ENCODE assay signal across 38 cellular contexts in genomic region chr5:15715535-15715934, GRCh38.
"Had no signal": no experiment of that assay in that cellular context is flagged by ENCODE, and none has a peak within 500 bp of the region (broad histone marks: within the 10 kb centered on the region; RNA-seq: fewer than 3 reads in every experiment).

No MANE protein-coding gene starts in this region.

- H3K4me3 ChIP-seq: ascending aorta, cardiac muscle cell had no signal

- H3K9me3 ChIP-seq: ascending aorta had no signal

- H3K4me1 Mint-ChIP-seq: activated CD4-positive, alpha-beta memory T cell treated with anti-CD3 and anti-CD28 coated beads, Interleukin-2, amount 10 ng/mL, durations not matched to agents 7 days and 5 days; activated CD4-positive, alpha-beta T cell treated with anti-CD3 and anti-CD28 coated beads for 36 hours; activated CD4-positive, alpha-beta T cell treated with anti-CD3 and anti-CD28 coated beads, Interleukin-2, amount 10 ng/mL, durations not matched to agents 7 days and 5 days; activated CD8-positive, alpha-beta memory T cell treated with anti-CD3 and anti-CD28 coated beads, Interleukin-2, amount 10 ng/mL, durations not matched to agents 7 days and 5 days; activated naive CD4-positive, alpha-beta T cell treated with anti-CD3 and anti-CD28 coated beads, Interleukin-2, amount 10 ng/mL, durations not matched to agents 7 days and 5 days; activated naive CD4-positive, alpha-beta T cell treated with anti-CD3 and anti-CD28 coated beads, Interleukin-2, amount 50 U/mL, for 24 hours; activated naive CD8-positive, alpha-beta T cell treated with anti-CD3 and anti-CD28 coated beads, Interleukin-2, amount 10 ng/mL, durations not matched to agents 7 days and 5 days; activated naive CD8-positive, alpha-beta T cell treated with anti-CD3 and anti-CD28 coated beads, Interleukin-2, amount 50 U/mL, for 24 hours; central memory CD8-positive, alpha-beta T cell had no signal

- H3K36me3 Mint-ChIP-seq: activated CD8-positive, alpha-beta memory T cell treated with anti-CD3 and anti-CD28 coated beads, Interleukin-2, amount 10 ng/mL, durations not matched to agents 7 days and 5 days; activated naive CD4-positive, alpha-beta T cell treated with anti-CD3 and anti-CD28 coated beads, Interleukin-2, amount 10 ng/mL, durations not matched to agents 7 days and 5 days; activated naive CD4-positive, alpha-beta T cell treated with anti-CD3 and anti-CD28 coated beads, Interleukin-2, amount 50 U/mL, for 24 hours; activated naive CD8-positive, alpha-beta T cell; activated naive CD8-positive, alpha-beta T cell treated with anti-CD3 and anti-CD28 coated beads, Interleukin-2, amount 10 ng/mL, durations not matched to agents 7 days and 5 days; WTC11 had no signal

- H3K27ac ChIP-seq: ascending aorta, cardiac muscle cell, WERI-Rb-1 had no signal

- H3K9me3 Mint-ChIP-seq: activated CD4-positive, alpha-beta memory T cell treated with anti-CD3 and anti-CD28 coated beads, Interleukin-2, amount 10 ng/mL, durations not matched to agents 7 days and 5 days; activated T-cell treated with anti-CD3 and anti-CD28 coated beads, Interleukin-2, amount 50 U/mL, for 24 hours had no signal

- H3K27me3 ChIP-seq: ascending aorta, cardiac muscle cell had no signal

- ATAC-seq: activated CD4-positive, alpha-beta T cell treated with anti-CD3 and anti-CD28 coated beads for 36 hours; activated CD4-positive, CD25-positive, alpha-beta regulatory T cell treated with anti-CD3 and anti-CD28 coated beads, Interleukin-2, amount 50 U/mL, for 24 hours; activated CD8-positive, alpha-beta memory T cell treated with anti-CD3 and anti-CD28 coated beads, Interleukin-2, amount 10 ng/mL, durations not matched to agents 7 days and 5 days; activated CD8-positive, alpha-beta T cell treated with anti-CD3 and anti-CD28 coated beads, Interleukin-2, amount 10 ng/mL, durations not matched to agents 7 days and 5 days; activated naive CD8-positive, alpha-beta T cell treated with anti-CD3 and anti-CD28 coated beads, Interleukin-2, amount 50 U/mL, for 24 hours; WTC11 had no signal

- H3K27ac Mint-ChIP-seq: activated CD4-positive, alpha-beta memory T cell treated with anti-CD3 and anti-CD28 coated beads, Interleukin-2, amount 10 ng/mL, durations not matched to agents 7 days and 5 days; activated CD4-positive, alpha-beta T cell treated with anti-CD3 and anti-CD28 coated beads for 36 hours; activated CD4-positive, alpha-beta T cell treated with anti-CD3 and anti-CD28 coated beads, Interleukin-2, amount 10 ng/mL, durations not matched to agents 7 days and 5 days; activated CD8-positive, alpha-beta memory T cell treated with anti-CD3 and anti-CD28 coated beads, Interleukin-2, amount 10 ng/mL, durations not matched to agents 7 days and 5 days; activated CD8-positive, alpha-beta T cell treated with anti-CD3 and anti-CD28 coated beads, Interleukin-2, amount 10 ng/mL, durations not matched to agents 7 days and 5 days; activated naive CD4-positive, alpha-beta T cell treated with anti-CD3 and anti-CD28 coated beads, Interleukin-2, amount 10 ng/mL, durations not matched to agents 7 days and 5 days; activated naive CD4-positive, alpha-beta T cell treated with anti-CD3 and anti-CD28 coated beads, Interleukin-2, amount 50 U/mL, for 24 hours; activated naive CD8-positive, alpha-beta T cell; activated naive CD8-positive, alpha-beta T cell treated with anti-CD3 and anti-CD28 coated beads, Interleukin-2, amount 10 ng/mL, durations not matched to agents 7 days and 5 days; activated naive CD8-positive, alpha-beta T cell treated with anti-CD3 and anti-CD28 coated beads, Interleukin-2, amount 50 U/mL, for 24 hours; activated T-cell treated with anti-CD3 and anti-CD28 coated beads, Interleukin-2, amount 50 U/mL, for 24 hours; activated T-helper 2 cell treated with anti-CD3 and anti-CD28 coated beads, Interferon-gamma antibody, Interleukin-2, Interleukin-4, amounts not matched to agents 10 μg/mL and 5 μg/mL and 100 μg/mL, durations not matched to agents 14 hours and 24 hours and 36 hours; T-helper 1 cell treated with Interleukin-12 subunit alpha and Interleukin-12 subunit beta and Interleukin-4 antibody, amounts not matched to agents 30 μg/mL and 1 μg/mL, for 36 hours; T-helper 2 cell treated with Interferon-gamma antibody and Interleukin-4, amounts not matched to agents 5 μg/mL and 100 μg/mL, for 36 hours; WTC11 had no signal

- DNase-seq: activated CD4-positive, alpha-beta memory T cell treated with anti-CD3 and anti-CD28 coated beads, Interleukin-2, amount 10 ng/mL, durations not matched to agents 7 days and 5 days; activated CD4-positive, alpha-beta T cell treated with anti-CD3 and anti-CD28 coated beads for 1 hour; activated CD4-positive, alpha-beta T cell treated with anti-CD3 and anti-CD28 coated beads for 36 hours; activated CD4-positive, alpha-beta T cell treated with anti-CD3 and anti-CD28 coated beads for 48 hours; activated CD4-positive, alpha-beta T cell treated with anti-CD3 and anti-CD28 coated beads, Interleukin-2, amount 10 ng/mL, durations not matched to agents 7 days and 5 days; activated CD4-positive, alpha-beta T cell treated with anti-CD3 and anti-CD28 coated beads, Interleukin-2, amount 50 U/mL, for 48 hours; activated CD4-positive, CD25-positive, alpha-beta regulatory T cell; activated CD8-positive, alpha-beta memory T cell treated with anti-CD3 and anti-CD28 coated beads for 24 hours; activated CD8-positive, alpha-beta memory T cell treated with anti-CD3 and anti-CD28 coated beads, Interleukin-2, amount 10 ng/mL, durations not matched to agents 7 days and 5 days; activated CD8-positive, alpha-beta memory T cell treated with anti-CD3 and anti-CD28 coated beads, Interleukin-2, amount 50 U/mL, for 48 hours; activated CD8-positive, alpha-beta T cell treated with anti-CD3 and anti-CD28 coated beads, Interleukin-2, amount 10 ng/mL, durations not matched to agents 7 days and 5 days; activated effector memory CD4-positive, alpha-beta T cell treated with Interleukin-2 at 50 U/mL for 16 hours; activated gamma-delta T cell; activated naive CD4-positive, alpha-beta T cell treated with anti-CD3 and anti-CD28 coated beads, Interleukin-2, amount 10 ng/mL, durations not matched to agents 7 days and 5 days; activated naive CD4-positive, alpha-beta T cell treated with Interleukin-2 at 50 U/mL for 16 hours; activated naive CD8-positive, alpha-beta T cell treated with anti-CD3 and anti-CD28 coated beads, Interleukin-2, amount 10 ng/mL, durations not matched to agents 7 days and 5 days; activated naive CD8-positive, alpha-beta T cell treated with anti-CD3 and anti-CD28 coated beads, Interleukin-2, amount 50 U/mL, for 24 hours; activated T-cell treated with anti-CD3 and anti-CD28 coated beads, Interleukin-2, amount 50 U/mL, for 24 hours; activated T-cell treated with anti-CD3 and anti-CD28 coated beads, Interleukin-2, amount 50 U/mL, for 48 hours; amygdala; anterior cingulate cortex; caudate nucleus; cerebellar nuclear complex; T-helper 1 cell; T-helper 2 cell; T-helper 9 cell; WERI-Rb-1 had no signal

- H3K27me3 Mint-ChIP-seq: activated CD4-positive, alpha-beta memory T cell treated with anti-CD3 and anti-CD28 coated beads, Interleukin-2, amount 10 ng/mL, durations not matched to agents 7 days and 5 days; activated CD4-positive, alpha-beta T cell treated with anti-CD3 and anti-CD28 coated beads for 36 hours; activated CD4-positive, alpha-beta T cell treated with anti-CD3 and anti-CD28 coated beads, Interleukin-2, amount 10 ng/mL, durations not matched to agents 7 days and 5 days; activated CD8-positive, alpha-beta memory T cell treated with anti-CD3 and anti-CD28 coated beads, Interleukin-2, amount 10 ng/mL, durations not matched to agents 7 days and 5 days; activated naive CD4-positive, alpha-beta T cell treated with anti-CD3 and anti-CD28 coated beads, Interleukin-2, amount 10 ng/mL, durations not matched to agents 7 days and 5 days; activated naive CD4-positive, alpha-beta T cell treated with anti-CD3 and anti-CD28 coated beads, Interleukin-2, amount 50 U/mL, for 24 hours; activated naive CD8-positive, alpha-beta T cell; activated naive CD8-positive, alpha-beta T cell treated with anti-CD3 and anti-CD28 coated beads, Interleukin-2, amount 10 ng/mL, durations not matched to agents 7 days and 5 days; activated naive CD8-positive, alpha-beta T cell treated with anti-CD3 and anti-CD28 coated beads, Interleukin-2, amount 50 U/mL, for 24 hours; activated T-cell treated with anti-CD3 and anti-CD28 coated beads, Interleukin-2, amount 50 U/mL, for 24 hours; brain; central memory CD8-positive, alpha-beta T cell had no signal

- H3K4me3 Mint-ChIP-seq: activated CD4-positive, alpha-beta memory T cell treated with anti-CD3 and anti-CD28 coated beads, Interleukin-2, amount 10 ng/mL, durations not matched to agents 7 days and 5 days; activated CD4-positive, alpha-beta T cell treated with anti-CD3 and anti-CD28 coated beads for 36 hours; activated CD4-positive, alpha-beta T cell treated with anti-CD3 and anti-CD28 coated beads, Interleukin-2, amount 10 ng/mL, durations not matched to agents 7 days and 5 days; activated CD8-positive, alpha-beta memory T cell treated with anti-CD3 and anti-CD28 coated beads, Interleukin-2, amount 10 ng/mL, durations not matched to agents 7 days and 5 days; activated CD8-positive, alpha-beta T cell treated with anti-CD3 and anti-CD28 coated beads, Interleukin-2, amount 10 ng/mL, durations not matched to agents 7 days and 5 days; activated naive CD4-positive, alpha-beta T cell treated with anti-CD3 and anti-CD28 coated beads, Interleukin-2, amount 10 ng/mL, durations not matched to agents 7 days and 5 days; activated naive CD4-positive, alpha-beta T cell treated with anti-CD3 and anti-CD28 coated beads, Interleukin-2, amount 50 U/mL, for 24 hours; activated naive CD8-positive, alpha-beta T cell; activated naive CD8-positive, alpha-beta T cell treated with anti-CD3 and anti-CD28 coated beads, Interleukin-2, amount 10 ng/mL, durations not matched to agents 7 days and 5 days; activated naive CD8-positive, alpha-beta T cell treated with anti-CD3 and anti-CD28 coated beads, Interleukin-2, amount 50 U/mL, for 24 hours; activated T-cell treated with anti-CD3 and anti-CD28 coated beads, Interleukin-2, amount 50 U/mL, for 24 hours; brain; central memory CD8-positive, alpha-beta T cell; T-helper 1 cell treated with Interleukin-12 subunit alpha and Interleukin-12 subunit beta and Interleukin-4 antibody, amounts not matched to agents 30 μg/mL and 1 μg/mL, for 36 hours; T-helper 2 cell treated with Interferon-gamma antibody and Interleukin-4, amounts not matched to agents 5 μg/mL and 100 μg/mL, for 36 hours; WTC11 had no signal

- H3K36me3 ChIP-seq: ascending aorta, cardiac muscle cell, WERI-Rb-1 had no signal
